1 cellular context compared by ENCODE assay signal in genomic region chr20:46206025-46206424, GRCh38.
A peak's percentile ranks its signal among the peaks of the same experiment; 100 is the strongest.
TF ChIP-seq lines count a peak whose summit lies in the region.

No MANE protein-coding gene starts in this region.

TF ChIP-seq in K562, 482 proteins besides CTCF, POLR2A, EP300 and RAD21 (continued from another document and continues in another):
- TF ChIP-seq ZFP30 (CRISPR knock-in tag; IDR thresholded peaks at IDR 0.05; ENCODE audit: borderline replicate concordance) (no peak), MED1 (CRISPR knock-in tag; IDR thresholded peaks at IDR 0.05; ENCODE audit: borderline replicate concordance) (no peak), PREB (CRISPR knock-in tag; IDR thresholded peaks at IDR 0.05) (no peak), ARID1B (IDR thresholded peaks at IDR 0.05) (peak; percentile 55; the same call in 1 of the 2 replicates), HEY1 (CRISPR knock-in tag; IDR thresholded peaks at IDR 0.05; ENCODE audit: borderline replicate concordance) (0 out of 2 replicates have a peak, but pooled peaks have one; percentile 46), RBM14 (IDR thresholded peaks at IDR 0.05; ENCODE audit: borderline replicate concordance, insufficient read depth, low read depth, low read length) (no peak), SNIP1 (IDR thresholded peaks at IDR 0.05; ENCODE audit: low read depth) (no peak), RERE (CRISPR knock-in tag; IDR thresholded peaks at IDR 0.05; ENCODE audit: borderline replicate concordance) (no peak), ZNF830 (CRISPR knock-in tag; IDR thresholded peaks at IDR 0.05) (no peak), ELF4 (CRISPR knock-in tag; IDR thresholded peaks at IDR 0.05) (no peak), ZNF253 (CRISPR knock-in tag; conservative IDR thresholded peaks at IDR 0.05) (no peak), UBTF (IDR thresholded peaks at IDR 0.05; ENCODE audit: borderline replicate concordance in 1 of 2, low read depth in 2 of 2, low read length in 2 of 2) (no peak), KDM1A (IDR thresholded peaks at IDR 0.05) (peak; percentile 41 to 71; a peak in 3 of 4 replicates), TBP (optimal IDR thresholded peaks at IDR 0.05; ENCODE audit: low read depth, low read length) (peak; percentile 22), RBM25 (IDR thresholded peaks at IDR 0.05; ENCODE audit: low read depth, low read length, severe bottlenecking) (peak; percentile 93), ZNF311 (CRISPR knock-in tag; IDR thresholded peaks at IDR 0.05) (no peak), FOXK2 (conservative IDR thresholded peaks at IDR 0.05 in 1 of 2, IDR thresholded peaks at IDR 0.05 in 1 of 2; ENCODE audit: low read depth in 2 of 2) (no peak), THAP7 (CRISPR knock-in tag; IDR thresholded peaks at IDR 0.05) (no peak), FOXO4 (CRISPR knock-in tag; IDR thresholded peaks at IDR 0.05) (no peak), NFE2 (IDR thresholded peaks at IDR 0.05; ENCODE audit: low read depth) (peak; percentile 85), ETV1 (tag; conservative IDR thresholded peaks at IDR 0.05; ENCODE audit: low read depth) (peak; percentile 32), E2F3 (CRISPR knock-in tag; IDR thresholded peaks at IDR 0.05) (no peak), MAFG (tag; conservative IDR thresholded peaks at IDR 0.05) (peak; percentile 31), ATF7 (IDR thresholded peaks at IDR 0.05) (0 out of 2 replicates have a peak, but pooled peaks have one; percentile 43), C11orf30 (IDR thresholded peaks at IDR 0.05; ENCODE audit: low read depth) (peak; percentile 27; the same call in 1 of the 2 replicates), U2AF1 (optimal IDR thresholded peaks at IDR 0.05; ENCODE audit: low read depth, low read length) (no peak), SMAD4 (CRISPR knock-in tag; conservative IDR thresholded peaks at IDR 0.05) (0 out of 2 replicates have a peak, but pooled peaks have one; percentile 41), SMARCA5 (IDR thresholded peaks at IDR 0.05) (peak; percentile 76; the same call in 1 of the 2 replicates), OTX1 (CRISPR knock-in tag; IDR thresholded peaks at IDR 0.05) (no peak), NR1H2 (CRISPR knock-in tag; IDR thresholded peaks at IDR 0.05) (no peak), FOS (IDR thresholded peaks at IDR 0.05; ENCODE audit: extremely low read depth, insufficient read length) (peak; percentile 28), ZNF407 (IDR thresholded peaks at IDR 0.05; ENCODE audit: low read depth) (no peak), KAT2B (IDR thresholded peaks at IDR 0.05; ENCODE audit: low read depth, low read length) (no peak), NR2C1 (IDR thresholded peaks at IDR 0.05) (0 out of 2 replicates have a peak, but pooled peaks have one; percentile 37), NR2C1 (tag; IDR thresholded peaks at IDR 0.05) (peak; percentile 66; the same call in 1 of the 2 replicates), ZFP36 (IDR thresholded peaks at IDR 0.05; ENCODE audit: low read depth, low read length, partially characterized antibody) (peak; percentile 92), GMEB1 (CRISPR knock-in tag; IDR thresholded peaks at IDR 0.05) (0 out of 2 replicates have a peak, but pooled peaks have one; percentile 6), ZNF224 (CRISPR knock-in tag; IDR thresholded peaks at IDR 0.05) (no peak), ZNF263 (CRISPR knock-in tag; IDR thresholded peaks at IDR 0.05; ENCODE audit: borderline replicate concordance) (peak; percentile 82), ESRRA (IDR thresholded peaks at IDR 0.05; ENCODE audit: borderline replicate concordance, low read depth) (peak; percentile 73; the same call in 1 of the 2 replicates), ADNP (tag; IDR thresholded peaks at IDR 0.05) (peak; percentile 57; the same call in 1 of the 2 replicates), RFX5 (IDR thresholded peaks at IDR 0.05; ENCODE audit: low read depth, low read length) (no peak), PYGO2 (tag; IDR thresholded peaks at IDR 0.05) (no peak), MAFF (IDR thresholded peaks at IDR 0.05; ENCODE audit: low read length) (peak; percentile 51; the same call in 1 of the 2 replicates), KAT7 (CRISPR knock-in tag; IDR thresholded peaks at IDR 0.05; ENCODE audit: borderline replicate concordance) (no peak), L3MBTL2 (IDR thresholded peaks at IDR 0.05) (no peak)
